In the genomic region with DNA sequence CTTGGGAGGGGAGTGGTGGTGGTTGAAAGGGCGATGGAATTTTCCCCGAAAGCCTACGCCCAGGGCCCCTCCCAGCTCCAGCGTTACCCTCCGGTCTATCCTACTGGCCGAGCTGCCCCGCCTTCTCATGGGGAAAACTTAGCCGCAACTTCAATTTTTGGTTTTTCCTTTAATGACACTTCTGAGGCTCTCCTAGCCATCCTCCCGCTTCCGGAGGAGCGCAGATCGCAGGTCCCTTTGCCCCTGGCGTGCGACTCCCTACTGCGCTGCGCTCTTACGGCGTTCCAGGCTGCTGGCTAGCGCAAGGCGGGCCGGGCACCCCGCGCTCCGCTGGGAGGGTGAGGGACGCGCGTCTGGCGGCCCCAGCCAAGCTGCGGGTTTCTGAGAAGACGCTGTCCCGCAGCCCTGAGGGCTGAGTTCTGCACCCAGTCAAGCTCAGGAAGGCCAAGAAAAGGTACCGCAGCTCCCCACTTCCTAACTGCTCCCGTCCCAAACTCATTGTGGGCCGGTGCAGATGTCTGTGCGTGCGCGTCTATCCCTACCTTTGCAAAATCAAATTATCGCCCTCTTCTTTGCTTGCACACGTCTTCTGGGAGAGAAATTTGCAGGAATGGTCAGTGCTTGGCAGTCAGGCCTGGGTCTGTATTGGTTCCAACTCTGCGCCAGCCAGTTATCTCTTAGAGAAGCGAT, we compare ENCODE assay signal across 8 cellular contexts. TPM values are rescaled to one million over a fixed set of nuclear protein-coding genes. Genes with fewer than 3 reads are reported as not detected.
DNase-seq lines count a peak whose midpoint lies in the region; ATAC-seq and TF ChIP-seq lines count a peak whose summit lies in the region.

No MANE protein-coding gene starts in this region.

- H3K9me3 ChIP-seq in CD8-positive, alpha-beta memory T cell (ENCODE audit: low read length), result no peaks in the 10 kb centered on the region
- H3K9me3 ChIP-seq in mammary epithelial cell (replicated peaks; ENCODE audit: insufficient read depth, low read length), result no peaks in the 10 kb centered on the region

- peak in 4 of 5 donors; percentile 1 to 52 (median 5) for DNase-seq in CD8-positive, alpha-beta memory T cell
- DNase-seq in RWPE1 (ENCODE audit: low spot score) (peak; percentile 65), mammary epithelial cell (peak; percentile 73), kidney tubule cell (ENCODE audit: low spot score) (peak; percentile 72), NK-92 (lab: John Stamatoyannopoulos, UW; ENCODE audit: unreplicated experiment) (no peak)
- peak; percentile 2 to 22 for DNase-seq in stimulated activated CD4-positive, alpha-beta T cell treated with anti-CD3 and anti-CD28 coated beads, Interleukin-4, amount 100 ng/mL, for 48 hours (ENCODE audit: low read depth in 2 of 2)

- H3K36me3 Mint-ChIP-seq in CD8-positive, alpha-beta memory T cell, result peaks cover 0 to 8% (median 0%) of the 10 kb centered on the region in 3 donors

- H3K27ac ChIP-seq in CD8-positive, alpha-beta memory T cell (ENCODE audit: low read depth, low read length), result peak overlapping the region; percentile 68
- H3K27ac ChIP-seq in RWPE1, result peak overlapping the region; percentile 73
- H3K27ac ChIP-seq in mammary epithelial cell (ENCODE audit: insufficient read depth, low read depth, low read length), result peak overlapping the region; percentile 64

- peak; percentile 38 for ATAC-seq in GM19025 (IDR thresholded peaks at IDR 0.05; ENCODE audit: low read depth, unreplicated experiment)
- peak; percentile 42 for ATAC-seq in HG03066 (IDR thresholded peaks at IDR 0.05; ENCODE audit: low read depth, unreplicated experiment)

- CTCF ChIA-PET in CD8-positive, alpha-beta memory T cell (lab: Charles Lee), result no interaction called here
- CTCF ChIA-PET in RWPE1 (lab: Yijun Ruan, JAX) (interaction anchor here (0.7 kb wide), 1 partner anchor 457 kb away, joined by 5 read pairs; no protein-coding TSS in a partner anchor), mammary epithelial cell (lab: Charles Lee; ENCODE audit: low non-redundant PET) (no interaction called here)

- peaks cover 26 to 40% (median 38%) of the 10 kb centered on the region in 3 donors for H3K4me1 Mint-ChIP-seq in CD8-positive, alpha-beta memory T cell

- H3K27ac Mint-ChIP-seq in CD8-positive, alpha-beta memory T cell, result peak overlapping the region; percentile 76 to 98 (median 94)

- peak overlapping the region; percentile 77 for H3K4me3 ChIP-seq in CD8-positive, alpha-beta memory T cell (ENCODE audit: low read length)
- peak overlapping the region; percentile 77 to 89 (median 80) for H3K4me3 ChIP-seq in mammary epithelial cell (replicated peaks in 1 of 3; ENCODE audit: insufficient read depth in 1 of 3, low read depth in 2 of 3, low read length in 3 of 3)

- peaks cover 0 to 5% of the 10 kb centered on the region in 2 donors for H3K27me3 Mint-ChIP-seq in CD8-positive, alpha-beta memory T cell

- peak overlapping the region; percentile 71 for H3K9ac ChIP-seq in mammary epithelial cell (ENCODE audit: insufficient read depth, low read length)

- no TSS peak for BruUV-seq in mammary epithelial cell (replicated peaks; lab: Mats Ljungman, UMichigan)

- H2AFZ ChIP-seq in mammary epithelial cell (ENCODE audit: low read depth, low read length), result peak overlapping the region; percentile 97

- in situ Hi-C loops in mammary epithelial cell (cut with MboI; ENCODE audit: low sequenced_read_pairs in 2 of 2), result no loop called here

- H3K4me1 ChIP-seq in CD8-positive, alpha-beta memory T cell (ENCODE audit: insufficient read depth, low read length), result no peaks in the 10 kb centered on the region
- H3K4me1 ChIP-seq in mammary epithelial cell (ENCODE audit: insufficient read depth, low read length), result peaks cover 14% of the 10 kb centered on the region

- no peaks in the 10 kb centered on the region for H3K36me3 ChIP-seq in CD8-positive, alpha-beta memory T cell (ENCODE audit: insufficient read depth, low read length)
- no peaks in the 10 kb centered on the region for H3K36me3 ChIP-seq in mammary epithelial cell (ENCODE audit: insufficient read depth, low read length)

- H4K20me1 ChIP-seq in mammary epithelial cell (ENCODE audit: insufficient read depth, low read length), result no peaks in the 10 kb centered on the region

- H3K9me3 Mint-ChIP-seq in CD8-positive, alpha-beta memory T cell, result no peaks in the 10 kb centered on the region

- TF ChIP-seq CTCF in RWPE1 (conservative IDR thresholded peaks at IDR 0.05; ENCODE audit: low read depth) (no peak), mammary epithelial cell (conservative IDR thresholded peaks at IDR 0.05 in 1 of 2, IDR thresholded peaks at IDR 0.05 in 1 of 2; ENCODE audit: extremely low read depth in 1 of 2, insufficient read depth in 1 of 2, low read depth in 1 of 2, low read length in 2 of 2) (no peak)

- POLR2A ChIA-PET in CD8-positive, alpha-beta memory T cell (lab: Charles Lee), result interaction anchor here (0.7 kb wide), 1 partner anchor 351 kb away, joined by 3 read pairs; no protein-coding TSS in a partner anchor
- POLR2A ChIA-PET in RWPE1 (lab: Yijun Ruan, JAX; ENCODE audit: low non-redundant PET), result no interaction called here

- no peaks in the 10 kb centered on the region for H3K79me2 ChIP-seq in mammary epithelial cell (ENCODE audit: insufficient read depth, low read length)

- peak overlapping the region; percentile 92 for H3K4me2 ChIP-seq in mammary epithelial cell (ENCODE audit: insufficient read depth, low read depth, low read length)

- H3K4me3 Mint-ChIP-seq in CD8-positive, alpha-beta memory T cell, result peak overlapping the region; percentile 96 to 100 (median 98)

- no peaks in the 10 kb centered on the region for H3K27me3 ChIP-seq in CD8-positive, alpha-beta memory T cell (ENCODE audit: insufficient read depth, low read length, poor library complexity, severe bottlenecking)
- no peaks in the 10 kb centered on the region for H3K27me3 ChIP-seq in mammary epithelial cell (ENCODE audit: insufficient read depth, low read length)

- intact Hi-C loops in mammary epithelial cell (cut with micrococcal nuclease), result loop anchor here (5.0 to 10.0 kb wide), 2 partner anchors 172 to 260 kb away; no protein-coding TSS in a partner anchor

- 3% methylated on average over 26 of the region's 41 CpGs for WGBS in mammary epithelial cell (ENCODE audit: low coverage, missing lambda C conversion rate)

- dilution Hi-C loops in mammary epithelial cell (cut with HindIII; ENCODE audit: low sequenced_read_pairs), result no loop called here

RNA-seq across cellular contexts. Expression of a gene that starts 0.5 kb away (rescaled TPM):
- 1 to 10 TPM in 1 of 2 experiments, under 1 TPM in 1; 0.70 to 1.0 TPM for total RNA-seq in CD8-positive, alpha-beta memory T cell
- 3.8 TPM for polyA plus RNA-seq in CD8-positive, alpha-beta memory T cell
- total RNA-seq in mammary epithelial cell, result 1 to 10 TPM; 1.3 to 3.2 TPM
- polyA plus RNA-seq in mammary epithelial cell, result 1.4 TPM
- polyA minus RNA-seq in mammary epithelial cell, result not detected
